In genomic region chr19:44356383-44357111, GRCh38 we compare ENCODE assay signal across 2 cellular contexts.
A peak's percentile ranks its signal among the peaks of the same experiment; 100 is the strongest.
TF ChIP-seq lines count a peak whose summit lies in the region.

TSS of gene ZNF112 (minus strand) at chr19:44356680. CDS start at chr19:44340539, 16,141 bp downstream.

TF ChIP-seq in H1, 55 proteins besides CTCF, POLR2A, EP300 and RAD21:
- TF ChIP-seq PHF8 (conservative IDR thresholded peaks at IDR 0.05; ENCODE audit: low read depth, low read length), result peak; percentile 35; the same call in 1 of the 2 replicates
- peak; percentile 95 for TF ChIP-seq SIX5 (IDR thresholded peaks at IDR 0.05; ENCODE audit: low read depth, low read length)
- 0 out of 2 replicates have a peak, but pooled peaks have one; percentile 22 for TF ChIP-seq E2F6 (IDR thresholded peaks at IDR 0.05)
- peak; percentile 27 for TF ChIP-seq ASH2L (IDR thresholded peaks at IDR 0.05; ENCODE audit: low read length)
- peak; percentile 90 for TF ChIP-seq GABPA (IDR thresholded peaks at IDR 0.05; ENCODE audit: borderline replicate concordance, insufficient read depth, low read length)
- peak; percentile 38; the same call in 1 of the 2 replicates for TF ChIP-seq CREB1 (IDR thresholded peaks at IDR 0.05)
- peak; percentile 68; the same call in 1 of the 2 replicates for TF ChIP-seq TBP (IDR thresholded peaks at IDR 0.05; ENCODE audit: low read depth, low read length)
- TF ChIP-seq TAF1 (IDR thresholded peaks at IDR 0.05; ENCODE audit: low read depth, low read length), result peak; percentile 81
- TF ChIP-seq JUN (IDR thresholded peaks at IDR 0.05; ENCODE audit: low read depth, low read length), result no peak
- no peak for TF ChIP-seq POU5F1 (IDR thresholded peaks at IDR 0.05; ENCODE audit: low read depth, low read length)
- TF ChIP-seq SAP30 (IDR thresholded peaks at IDR 0.05; ENCODE audit: insufficient read depth, insufficient replicate concordance, low read length), result no peak
- TF ChIP-seq BRCA1 (IDR thresholded peaks at IDR 0.05; ENCODE audit: low read depth, low read length), result no peak
- TF ChIP-seq MAX (IDR thresholded peaks at IDR 0.05), result no peak
- no peak for TF ChIP-seq SUZ12 (IDR thresholded peaks at IDR 0.05; ENCODE audit: low read length)
- 0 out of 4 replicates have a peak, but pooled peaks of 1 of the 2 experiments have one; percentile 42 for TF ChIP-seq SIN3A (conservative IDR thresholded peaks at IDR 0.05 in 1 of 2, IDR thresholded peaks at IDR 0.05 in 1 of 2; ENCODE audit: low read depth in 1 of 2, low read length in 2 of 2)
- peak; percentile 18 for TF ChIP-seq KDM4A (IDR thresholded peaks at IDR 0.05; ENCODE audit: low read depth, low read length, severe bottlenecking)
- TF ChIP-seq POLR2AphosphoS5 (IDR thresholded peaks at IDR 0.05; ENCODE audit: low read depth, low read length), result peak; percentile 69; the same call in 1 of the 2 replicates

TF ChIP-seq in HepG2, 621 proteins besides CTCF, POLR2A, EP300 and RAD21 (continues in another document):
- peak; percentile 58 for TF ChIP-seq ZNF770 (CRISPR knock-in tag; IDR thresholded peaks at IDR 0.05)
- no peak for TF ChIP-seq PREB (CRISPR knock-in tag; IDR thresholded peaks at IDR 0.05)
- no peak for TF ChIP-seq DPF2 (CRISPR knock-in tag; IDR thresholded peaks at IDR 0.05; ENCODE audit: borderline replicate concordance, low read depth)
- no peak for TF ChIP-seq CSRNP2 (CRISPR knock-in tag; conservative IDR thresholded peaks at IDR 0.05; ENCODE audit: low read depth)
- no peak for TF ChIP-seq TARDBP (CRISPR knock-in tag; IDR thresholded peaks at IDR 0.05)
- TF ChIP-seq KDM2A (CRISPR knock-in tag; IDR thresholded peaks at IDR 0.05; ENCODE audit: borderline replicate concordance, low read depth), result peak; percentile 84
- TF ChIP-seq PCBP2 (optimal IDR thresholded peaks at IDR 0.05; ENCODE audit: low read depth, low read length, poor library complexity, severe bottlenecking), result no peak
- TF ChIP-seq FOXO1 (CRISPR knock-in tag; IDR thresholded peaks at IDR 0.05), result 0 out of 2 replicates have a peak, but pooled peaks have one; percentile 42
- TF ChIP-seq PHF8 (CRISPR knock-in tag; IDR thresholded peaks at IDR 0.05), result peak; percentile 95
- TF ChIP-seq ZNF263 (CRISPR knock-in tag; IDR thresholded peaks at IDR 0.05), result peak; percentile 57; the same call in 1 of the 2 replicates
- no peak for TF ChIP-seq TP53 (CRISPR knock-in tag; conservative IDR thresholded peaks at IDR 0.05)
- peak; percentile 78; the same call in 1 of the 2 replicates for TF ChIP-seq ZNF558 (CRISPR knock-in tag; IDR thresholded peaks at IDR 0.05; ENCODE audit: borderline replicate concordance)
- no peak for TF ChIP-seq DBP (CRISPR knock-in tag; IDR thresholded peaks at IDR 0.05; ENCODE audit: not compliant biosample characterization)
- TF ChIP-seq ZZZ3 (CRISPR knock-in tag; IDR thresholded peaks at IDR 0.05; ENCODE audit: borderline replicate concordance), result peak; percentile 71; the same call in 1 of the 2 replicates
- TF ChIP-seq PAWR (CRISPR knock-in tag; IDR thresholded peaks at IDR 0.05; ENCODE audit: borderline replicate concordance), result no peak
- TF ChIP-seq ARID3A (IDR thresholded peaks at IDR 0.05; ENCODE audit: low read depth, low read length), result no peak
- TF ChIP-seq ZNF660 (CRISPR knock-in tag; IDR thresholded peaks at IDR 0.05; ENCODE audit: borderline replicate concordance, low read depth), result no peak
- no peak for TF ChIP-seq EEA1 (CRISPR knock-in tag; IDR thresholded peaks at IDR 0.05; ENCODE audit: borderline replicate concordance)
- TF ChIP-seq HNRNPL (IDR thresholded peaks at IDR 0.05; ENCODE audit: low read depth, low read length), result no peak
- no peak for TF ChIP-seq ZFP36 (IDR thresholded peaks at IDR 0.05; ENCODE audit: borderline replicate concordance, low read depth, low read length, partially characterized antibody)
- TF ChIP-seq PCBP1 (IDR thresholded peaks at IDR 0.05; ENCODE audit: borderline replicate concordance, low read depth, low read length), result no peak
- no peak for TF ChIP-seq ARNT (IDR thresholded peaks at IDR 0.05)
- no peak for TF ChIP-seq ZNF331 (CRISPR knock-in tag; IDR thresholded peaks at IDR 0.05)
- TF ChIP-seq DR1 (CRISPR knock-in tag; IDR thresholded peaks at IDR 0.05), result 0 out of 2 replicates have a peak, but pooled peaks have one; percentile 34
- TF ChIP-seq ZNF609 (CRISPR knock-in tag; IDR thresholded peaks at IDR 0.05; ENCODE audit: borderline replicate concordance), result no peak
- no peak for TF ChIP-seq ARNT2 (CRISPR knock-in tag; IDR thresholded peaks at IDR 0.05; ENCODE audit: low read depth)
- no peak for TF ChIP-seq ZSCAN20 (CRISPR knock-in tag; IDR thresholded peaks at IDR 0.05; ENCODE audit: borderline replicate concordance)
- TF ChIP-seq RORA (CRISPR knock-in tag; IDR thresholded peaks at IDR 0.05), result no peak
- no peak for TF ChIP-seq NFKBIZ (CRISPR knock-in tag; IDR thresholded peaks at IDR 0.05)
- TF ChIP-seq LCORL (IDR thresholded peaks at IDR 0.05), result no peak
- peak; percentile 67 for TF ChIP-seq LCORL (CRISPR knock-in tag; IDR thresholded peaks at IDR 0.05)
- no peak for TF ChIP-seq ZNF446 (CRISPR knock-in tag; IDR thresholded peaks at IDR 0.05)
- no peak for TF ChIP-seq ZBTB2 (CRISPR knock-in tag; IDR thresholded peaks at IDR 0.05; ENCODE audit: low read depth)
- TF ChIP-seq SIX4 (CRISPR knock-in tag; IDR thresholded peaks at IDR 0.05), result peak; percentile 69; the same call in 1 of the 2 replicates
- no peak for TF ChIP-seq NFRKB (IDR thresholded peaks at IDR 0.05)
- TF ChIP-seq MTERF4 (CRISPR knock-in tag; IDR thresholded peaks at IDR 0.05), result no peak
- no peak for TF ChIP-seq ZNF577 (CRISPR knock-in tag; IDR thresholded peaks at IDR 0.05; ENCODE audit: borderline replicate concordance, low read depth)
- TF ChIP-seq ATRX (CRISPR knock-in tag; IDR thresholded peaks at IDR 0.05; ENCODE audit: borderline replicate concordance), result no peak
- TF ChIP-seq ADNP (CRISPR knock-in tag; IDR thresholded peaks at IDR 0.05), result no peak
- TF ChIP-seq HOXA7 (CRISPR knock-in tag; IDR thresholded peaks at IDR 0.05), result no peak
- TF ChIP-seq ZNF414 (CRISPR knock-in tag; IDR thresholded peaks at IDR 0.05), result 0 out of 2 replicates have a peak, but pooled peaks have one; percentile 52
- TF ChIP-seq ZNF788 (CRISPR knock-in tag; IDR thresholded peaks at IDR 0.05; ENCODE audit: borderline replicate concordance), result no peak
- TF ChIP-seq FOXM1 (CRISPR knock-in tag; IDR thresholded peaks at IDR 0.05), result no peak
- no peak for TF ChIP-seq NR2F1 (CRISPR knock-in tag; IDR thresholded peaks at IDR 0.05)
- no peak for TF ChIP-seq ZC3H13 (CRISPR knock-in tag; IDR thresholded peaks at IDR 0.05)
